In genomic region chr3:196638922-196639516, GRCh38 we compare ENCODE assay signal across 8 cellular contexts. TPM values are rescaled to one million over a fixed set of nuclear protein-coding genes. Genes with fewer than 3 reads are reported as not detected.
DNase-seq lines count a peak whose midpoint lies in the region; ATAC-seq, FAIRE-seq and TF ChIP-seq lines count a peak whose summit lies in the region.

No MANE protein-coding gene starts in this region.

- no peak for FAIRE-seq in keratinocyte (lab: Jason Lieb, UNC)

- H3K4me3 Mint-ChIP-seq in activated naive CD8-positive, alpha-beta T cell treated with anti-CD3 and anti-CD28 coated beads for 36 hours, result peak overlapping the region; percentile 85

- no peaks in the 10 kb centered on the region for H3K9me1 ChIP-seq in keratinocyte (ENCODE audit: control insufficient read depth, extremely low read depth, insufficient read depth, low read length)

- H3K36me3 Mint-ChIP-seq in activated naive CD8-positive, alpha-beta T cell treated with anti-CD3 and anti-CD28 coated beads for 36 hours, result peaks cover 35% of the 10 kb centered on the region

- H4K20me1 ChIP-seq in DND-41 (ENCODE audit: insufficient read depth, low read length), result peaks cover 23% of the 10 kb centered on the region
- no peaks in the 10 kb centered on the region for H4K20me1 ChIP-seq in keratinocyte (ENCODE audit: control insufficient read depth, extremely low read depth, insufficient read depth, low read length)

- no peak for TF ChIP-seq CTCF in DND-41 (IDR thresholded peaks at IDR 0.05; ENCODE audit: borderline replicate concordance, extremely low read depth, low read length, poor library complexity, severe bottlenecking)
- TF ChIP-seq CTCF in keratinocyte (optimal IDR thresholded peaks at IDR 0.05 in 1 of 3, IDR thresholded peaks at IDR 0.05 in 1 of 3, conservative IDR thresholded peaks at IDR 0.05 in 1 of 3; ENCODE audit: extremely low read depth in 1 of 3, insufficient read depth in 2 of 3, low read length in 3 of 3), result no peak

- peak overlapping the region; percentile 72 for H3K27ac Mint-ChIP-seq in activated naive CD8-positive, alpha-beta T cell treated with anti-CD3 and anti-CD28 coated beads for 36 hours

- H3K4me3 ChIP-seq in DND-41 (ENCODE audit: low read depth in 1 of 2, low read length in 2 of 2) (peak overlapping the region; percentile 82 to 85; a peak in 3 of 4 replicates), keratinocyte (ENCODE audit: control insufficient read depth in 2 of 3, extremely low read depth in 1 of 3, insufficient read depth in 2 of 3, low read depth in 1 of 3, low read length in 3 of 3) (peak overlapping the region in 2 of 3 experiments; percentile 27 to 50), thymus (ENCODE audit: low read length) (peak overlapping the region; percentile 59)

- peak overlapping the region; percentile 99 for H3K27ac ChIP-seq in DND-41 (ENCODE audit: low read length)
- no peak overlapping the region for H3K27ac ChIP-seq in keratinocyte (ENCODE audit: control insufficient read depth, insufficient read depth, low read length)
- H3K27ac ChIP-seq in thymus (ENCODE audit: low read depth), result peak overlapping the region; percentile 82

- ATAC-seq in DND-41 (ENCODE audit: insufficient read depth, low read depth) (peak; percentile 10), HG03108 (IDR thresholded peaks at IDR 0.05; ENCODE audit: unreplicated experiment) (peak; percentile 1), GM19467 (IDR thresholded peaks at IDR 0.05; ENCODE audit: unreplicated experiment) (no peak), GM18858 (IDR thresholded peaks at IDR 0.05; ENCODE audit: unreplicated experiment) (no peak)

- H3K9me3 ChIP-seq in DND-41 (ENCODE audit: insufficient read depth, low read length, severe bottlenecking) (no peaks in the 10 kb centered on the region), keratinocyte (ENCODE audit: control insufficient read depth, low read depth, low read length) (no peaks in the 10 kb centered on the region), thymus (ENCODE audit: control insufficient read depth) (no peaks in the 10 kb centered on the region)

- DNase-seq in DND-41 (peak; percentile 58), keratinocyte (ENCODE audit: low read depth, low spot score) (no peak), NCI-H345 (lab: John Stamatoyannopoulos, UW) (no peak)
- DNase-seq in activated naive CD8-positive, alpha-beta T cell treated with anti-CD3 and anti-CD28 coated beads for 36 hours, result no peak

- H3K4me1 ChIP-seq in DND-41 (ENCODE audit: insufficient read depth, low read length) (peaks cover 95% of the 10 kb centered on the region), keratinocyte (ENCODE audit: control insufficient read depth, extremely low read depth, insufficient read depth, low read length) (peaks cover 3% of the 10 kb centered on the region), thymus (ENCODE audit: control insufficient read depth, insufficient read depth, low read length) (peaks cover 44% of the 10 kb centered on the region)

- no peaks in the 10 kb centered on the region for H3K27me3 Mint-ChIP-seq in activated naive CD8-positive, alpha-beta T cell treated with anti-CD3 and anti-CD28 coated beads for 36 hours

- peaks cover 46% of the 10 kb centered on the region for H3K4me1 Mint-ChIP-seq in activated naive CD8-positive, alpha-beta T cell treated with anti-CD3 and anti-CD28 coated beads for 36 hours

- H3K36me3 ChIP-seq in DND-41 (ENCODE audit: insufficient read depth, low read length) (peaks cover 42% of the 10 kb centered on the region), keratinocyte (ENCODE audit: control insufficient read depth in 2 of 2, extremely low read depth in 1 of 2, insufficient read depth in 2 of 2, low read length in 2 of 2) (no peaks in the 10 kb centered on the region), thymus (ENCODE audit: control insufficient read depth, insufficient read depth) (no peaks in the 10 kb centered on the region)

- dilution Hi-C loops in keratinocyte (cut with MboI; ENCODE audit: extremely low pct_ligation_motif_present, low sequenced_read_pairs), result no loop called here

- H3K27me3 ChIP-seq in DND-41 (ENCODE audit: insufficient read depth, low read length, poor library complexity) (no peaks in the 10 kb centered on the region), keratinocyte (ENCODE audit: control insufficient read depth, extremely low read depth, insufficient read depth, low read length) (peaks cover 50% of the 10 kb centered on the region), thymus (ENCODE audit: control insufficient read depth, insufficient read depth) (no peaks in the 10 kb centered on the region)

- H3K79me2 ChIP-seq in DND-41 (ENCODE audit: insufficient read depth, low read length) (peaks cover 95% of the 10 kb centered on the region), keratinocyte (ENCODE audit: control insufficient read depth, insufficient read depth, low read length) (no peaks in the 10 kb centered on the region)

- peak overlapping the region; percentile 80 for H3K4me2 ChIP-seq in DND-41 (ENCODE audit: insufficient read depth, low read length)
- H3K4me2 ChIP-seq in keratinocyte (ENCODE audit: control insufficient read depth, extremely low read depth, insufficient read depth, low read depth, low read length), result peak overlapping the region; percentile 78

- H3K9me3 Mint-ChIP-seq in activated naive CD8-positive, alpha-beta T cell treated with anti-CD3 and anti-CD28 coated beads for 36 hours, result no peaks in the 10 kb centered on the region

- H2AFZ ChIP-seq in DND-41 (ENCODE audit: low read depth, low read length), result peak overlapping the region; percentile 70
- peak overlapping the region; percentile 47 for H2AFZ ChIP-seq in keratinocyte (ENCODE audit: control insufficient read depth, low read length)

- WGBS in thymus, result 7% methylated on average over 19 of the region's 19 CpGs

- H3K9ac ChIP-seq in DND-41 (ENCODE audit: low read depth, low read length), result peak overlapping the region; percentile 92
- no peak overlapping the region for H3K9ac ChIP-seq in keratinocyte (ENCODE audit: control insufficient read depth, extremely low read depth, insufficient read depth, low read length)

RNA-seq across cellular contexts. Expression of gene NRROS, which starts 0.5 kb away (rescaled TPM):
- total RNA-seq in activated naive CD8-positive, alpha-beta T cell treated with anti-CD3 and anti-CD28 coated beads for 36 hours, result 10 to 100 TPM; 21.2 to 22.0 TPM
- polyA plus RNA-seq in keratinocyte (0.02 to 0.05 TPM (median 0.03 TPM) in 3 replicates), thymus (5.2 TPM)
- not detected for polyA plus RNA-seq in keratinocyte (2011; ENCODE audit: low read depth)
- 0.04 and 0.05 TPM in 2 replicates for polyA plus RNA-seq in keratinocyte (2011; cell fraction: cytosol; rRNA removed)
- polyA plus RNA-seq in keratinocyte (2011; cell fraction: nucleus; rRNA removed), result 0.09 and 0.16 TPM in 2 replicates
- polyA plus RNA-seq in keratinocyte (2012; ENCODE audit: low replicate concordance), result 0.07 TPM in 1 of 2 replicates, not detected in the other
- not detected in 3 replicates for polyA minus RNA-seq in keratinocyte
- not detected for polyA minus RNA-seq in keratinocyte (2011; cell fraction: cytosol; rRNA and poly(A)+ RNA removed)
- polyA minus RNA-seq in keratinocyte (2011; cell fraction: nucleus; rRNA and poly(A)+ RNA removed), result not detected in 2 replicates

Comparison
In these comparisons a context has a peak if more than half of its experiments do, and no peak if none do; other contexts are left out.
1. ATAC-seq: peak in DND-41 (single experiment) and HG03108 (single experiment); none in GM19467 (single experiment) and GM18858 (single experiment).
2. Peak in every context shown above with its lines, with median percentiles within 50 percentile points of each other: H3K4me3 ChIP-seq.